ENCODE assay signal across 20 cellular contexts in genomic region chr13:36480726-36481485, GRCh38. TPM values are rescaled to one million over a fixed set of nuclear protein-coding genes. Genes with fewer than 3 reads are reported as not detected.
"Had no signal": no experiment of that assay in that cellular context is flagged by ENCODE, and none has a peak within 500 bp of the region (broad histone marks: within the 10 kb centered on the region; RNA-seq: fewer than 3 reads in every experiment).

No MANE protein-coding gene starts in this region.

- H3K27me3 ChIP-seq: ascending aorta, gastrocnemius medialis, neural progenitor cell, thyroid gland had no signal

- H3K4me2 ChIP-seq: neural progenitor cell had no signal

- H3K36me3 ChIP-seq: ascending aorta, gastrocnemius medialis, heart right ventricle, neural progenitor cell, thyroid gland had no signal

- H3K4me1 Mint-ChIP-seq: activated naive CD4-positive, alpha-beta T cell treated with anti-CD3 and anti-CD28 coated beads, Interleukin-2, amount 50 U/mL, for 24 hours; central memory CD8-positive, alpha-beta T cell; neural progenitor cell had no signal

- DNase-seq: activated CD4-positive, alpha-beta T cell treated with anti-CD3 and anti-CD28 coated beads for 1 hour; activated CD4-positive, alpha-beta T cell treated with anti-CD3 and anti-CD28 coated beads, Interleukin-2, amount 50 U/mL, for 4 hours; activated gamma-delta T cell; erythroblast; gastrocnemius medialis; heart right ventricle; stimulated activated naive CD4-positive, alpha-beta T cell treated with Interleukin-2 at 50 U/mL for 16 hours; thyroid gland had no signal

- ATAC-seq: gastrocnemius medialis, heart right ventricle had no signal

- H3K9ac ChIP-seq: neural progenitor cell had no signal

- H3K4me3 Mint-ChIP-seq: activated naive CD4-positive, alpha-beta T cell treated with anti-CD3 and anti-CD28 coated beads, Interleukin-2, amount 50 U/mL, for 24 hours; central memory CD8-positive, alpha-beta T cell; memory B cell; neural progenitor cell had no signal

- H3K9me3 ChIP-seq: ascending aorta, gastrocnemius medialis, thyroid gland had no signal

- H3K27me3 Mint-ChIP-seq: activated naive CD4-positive, alpha-beta T cell treated with anti-CD3 and anti-CD28 coated beads, Interleukin-2, amount 50 U/mL, for 24 hours; central memory CD8-positive, alpha-beta T cell; memory B cell; progenitor cell of endocrine pancreas had no signal

- FAIRE-seq: endometrium had no signal

- H3K4me3 ChIP-seq: ascending aorta, coronary artery, gastrocnemius medialis, heart right ventricle, neural progenitor cell, thyroid gland had no signal

- H2AFZ ChIP-seq: neural progenitor cell had no signal

- H3K36me3 Mint-ChIP-seq: activated naive CD4-positive, alpha-beta T cell treated with anti-CD3 and anti-CD28 coated beads, Interleukin-2, amount 50 U/mL, for 24 hours; memory B cell; neural progenitor cell had no signal

- H3K4me1 ChIP-seq: ascending aorta, gastrocnemius medialis, heart right ventricle, neural progenitor cell, thyroid gland had no signal

- H3K27ac ChIP-seq: ascending aorta, coronary artery, gastrocnemius medialis, heart right ventricle, neural progenitor cell, thyroid gland, VCaP had no signal

- H3K27ac Mint-ChIP-seq: activated naive CD4-positive, alpha-beta T cell treated with anti-CD3 and anti-CD28 coated beads, Interleukin-2, amount 50 U/mL, for 24 hours; memory B cell; neural progenitor cell; progenitor cell of endocrine pancreas had no signal

RNA-seq across cellular contexts. Expression of gene CCNA1, which starts 48.6 kb away (rescaled TPM):
- total RNA-seq: ascending aorta, mononuclear cell, osteoblast had no signal
- polyA plus RNA-seq: liver had no signal
